Comparison of ENCODE assay signal across 13 cellular contexts in the genomic region with DNA sequence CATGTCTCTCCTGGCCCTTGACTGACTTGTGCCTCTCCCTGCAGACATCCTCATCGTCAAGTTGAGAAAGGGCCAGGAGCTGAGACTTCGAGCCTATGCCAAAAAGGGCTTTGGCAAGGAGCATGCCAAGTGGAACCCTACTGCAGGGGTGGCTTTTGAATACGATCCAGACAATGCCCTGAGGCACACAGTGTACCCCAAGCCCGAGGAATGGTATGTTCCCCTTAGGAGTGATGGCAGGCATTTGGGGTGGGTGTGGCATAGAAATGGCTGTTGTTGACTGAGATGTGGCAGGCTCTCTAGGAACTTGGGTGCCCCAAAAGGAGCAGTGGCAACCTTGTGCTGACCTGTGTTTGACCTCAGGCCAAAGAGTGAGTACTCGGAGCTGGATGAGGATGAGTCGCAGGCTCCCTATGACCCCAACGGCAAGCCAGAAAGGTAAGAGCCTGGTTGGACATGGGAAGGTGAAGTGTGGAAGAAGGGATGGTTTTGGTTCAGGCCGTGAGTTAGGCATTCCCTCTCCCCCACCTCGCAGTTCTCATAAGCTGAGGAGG. TPM values are rescaled to one million over a fixed set of nuclear protein-coding genes. Genes with fewer than 3 reads are reported as not detected.
DNase-seq lines count a peak whose midpoint lies in the region; ATAC-seq, FAIRE-seq and TF ChIP-seq lines count a peak whose summit lies in the region.
"Had no signal": no experiment of that assay in that cellular context is flagged by ENCODE, and none has a peak within 500 bp of the region (broad histone marks: within the 10 kb centered on the region; RNA-seq: fewer than 3 reads in every experiment).

No MANE protein-coding gene starts in this region.

- POLR2A ChIA-PET in A549 (lab: Yijun Ruan, JAX) = interaction anchor here (1.2 to 3.0 kb wide), 2 partner anchors 8 to 23 kb away, joined by 3 to 25 read pairs; a partner anchor contains a TSS

- WGBS in A549 (ENCODE audit: missing lambda C conversion rate) = 59% methylated on average over 9 of the region's 9 CpGs
- WGBS in right lobe of liver (ENCODE audit: insufficient coverage, low coverage, low lambda C conversion rate, missing lambda C conversion rate) = 96% methylated on average over 7 of the region's 9 CpGs

- DNase-seq in A549 (ENCODE audit: low read depth in 1 of 2, low spot score in 1 of 2) (peak in 1 of 2 experiments; percentile 49), right lobe of liver (no peak), COLO668 (lab: John Stamatoyannopoulos, UW; ENCODE audit: unreplicated experiment) (no peak)
- no peak for DNase-seq in stimulated activated CD4-positive, alpha-beta T cell treated with anti-CD3 and anti-CD28 coated beads, Interleukin-4, amount 100 ng/mL, for 4 hours
- DNase-seq: activated naive CD4-positive, alpha-beta T cell treated with Interleukin-2 at 50 U/mL for 16 hours; GF-D8; NCI-H1105; NCI-H2171; RPMI8226 had no signal

- H3K9me3 ChIP-seq in A549 (no peaks in the 10 kb centered on the region), right lobe of liver (no peaks in the 10 kb centered on the region)

- CTCF ChIA-PET in A549 (lab: Yijun Ruan, JAX) = interaction anchor here (1.4 to 3.1 kb wide), 8 partner anchors 8 to 52 kb away, joined by 3 to 24 read pairs (median 4); a partner anchor contains a TSS

- H3K4me3 ChIP-seq in A549 (peak overlapping the region; percentile 26; the same call in 1 of the 3 replicates), right lobe of liver (no peak overlapping the region)

- TF ChIP-seq RAD21 in A549 (conservative IDR thresholded peaks at IDR 0.05 in 1 of 2, IDR thresholded peaks at IDR 0.05 in 1 of 2) = no peak

- H3K36me3 Mint-ChIP-seq in activated T-helper 17 cell treated with anti-CD3 and anti-CD28 coated beads, Interleukin-2, amount 50 U/mL, for 72 hours (ENCODE audit: low read depth) = peaks cover 73% of the 10 kb centered on the region

- no peak for TF ChIP-seq POLR2A in A549 (IDR thresholded peaks at IDR 0.05; ENCODE audit: low read length)
- TF ChIP-seq POLR2A in right lobe of liver (IDR thresholded peaks at IDR 0.05) = no peak

- H3K27me3 ChIP-seq in right lobe of liver = no peaks in the 10 kb centered on the region

- TF ChIP-seq EP300 in A549 (IDR thresholded peaks at IDR 0.05) = no peak

- H3K9me3 Mint-ChIP-seq in activated T-helper 17 cell treated with anti-CD3 and anti-CD28 coated beads, Interleukin-2, amount 50 U/mL, for 72 hours = no peaks in the 10 kb centered on the region
- H3K9me3 Mint-ChIP-seq: brain; naive thymus-derived CD4-positive, alpha-beta T cell had no signal

- H3K36me3 ChIP-seq in right lobe of liver = peaks cover 0 to 69% (median 38%) of the 10 kb centered on the region in 4 donors

- H3K27ac ChIP-seq in A549 = peak overlapping the region; percentile 96 to 98
- H3K27ac ChIP-seq in right lobe of liver = peak overlapping the region in 2 of 3 donors; percentile 48 to 84

- no peaks in the 10 kb centered on the region for H3K27me3 Mint-ChIP-seq in activated T-helper 17 cell treated with anti-CD3 and anti-CD28 coated beads, Interleukin-2, amount 50 U/mL, for 72 hours
- H3K27me3 Mint-ChIP-seq: brain; naive thymus-derived CD4-positive, alpha-beta T cell had no signal

- H3K4me1 ChIP-seq in A549 = peaks cover 93% of the 10 kb centered on the region
- H3K4me1 ChIP-seq in right lobe of liver = peaks cover 0 to 38% (median 21%) of the 10 kb centered on the region in 4 donors

- H3K4me2 ChIP-seq in A549 = peak overlapping the region; percentile 87

- ATAC-seq in A549 = no peak
- ATAC-seq in activated T-helper 17 cell treated with anti-CD3 and anti-CD28 coated beads, Interleukin-2, amount 50 U/mL, for 72 hours (replicated peaks) = no peak
- no peak for ATAC-seq in right lobe of liver
- ATAC-seq in HG02678 (IDR thresholded peaks at IDR 0.05; ENCODE audit: unreplicated experiment) = no peak
- ATAC-seq: naive thymus-derived CD4-positive, alpha-beta T cell had no signal

- no peak overlapping the region for H3K4me3 Mint-ChIP-seq in activated T-helper 17 cell treated with anti-CD3 and anti-CD28 coated beads, Interleukin-2, amount 50 U/mL, for 72 hours
- H3K4me3 Mint-ChIP-seq: brain; naive thymus-derived CD4-positive, alpha-beta T cell had no signal

- TF ChIP-seq CTCF in A549 (IDR thresholded peaks at IDR 0.05) (no peak), right lobe of liver (IDR thresholded peaks at IDR 0.05) (no peak)

- FAIRE-seq in A549 (lab: Jason Lieb, UNC) = no peak

- intact Hi-C loops in right lobe of liver (cut with DNase I) = loop anchor here in 1 of 2 donors (10.0 kb wide), 1 partner anchor 45 kb away; no protein-coding TSS in a partner anchor

- peak overlapping the region; percentile 17 for H3K27ac Mint-ChIP-seq in activated T-helper 17 cell treated with anti-CD3 and anti-CD28 coated beads, Interleukin-2, amount 50 U/mL, for 72 hours
- H3K27ac Mint-ChIP-seq: naive thymus-derived CD4-positive, alpha-beta T cell had no signal

- H3K4me1 Mint-ChIP-seq in activated T-helper 17 cell treated with anti-CD3 and anti-CD28 coated beads, Interleukin-2, amount 50 U/mL, for 72 hours = peaks cover 8% of the 10 kb centered on the region

TF ChIP-seq in A549, 52 proteins besides CTCF, POLR2A, EP300 and RAD21:
- TF ChIP-seq, protein P1, sequence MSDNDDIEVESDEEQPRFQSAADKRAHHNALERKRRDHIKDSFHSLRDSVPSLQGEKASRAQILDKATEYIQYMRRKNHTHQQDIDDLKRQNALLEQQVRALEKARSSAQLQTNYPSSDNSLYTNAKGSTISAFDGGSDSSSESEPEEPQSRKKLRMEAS (IDR thresholded peaks at IDR 0.05) = 0 out of 2 replicates have a peak, but pooled peaks have one; percentile 18
- TF ChIP-seq RCOR1 (IDR thresholded peaks at IDR 0.05; ENCODE audit: low read depth, low read length) = no peak

RNA-seq across cellular contexts. Expression of a gene that starts 7.5 kb away (rescaled TPM):
- polyA plus RNA-seq in A549 (2011; rRNA removed) (229 and 259 TPM in 2 replicates), A549 (2017; fragmentation: RNase III; extraction: RNeasy Plus Mini Kit Qiagen cat#74134 plus additional on column Dnase treatment) (141 to 148 TPM (median 146 TPM) in 3 replicates)
- polyA plus RNA-seq in A549 (2012; cell fraction: cytosol; rRNA removed) = 181 and 221 TPM in 2 replicates
- polyA plus RNA-seq in A549 (2012; cell fraction: nucleus; rRNA removed) = 135 and 142 TPM in 2 replicates
- 327 and 401 TPM in 2 replicates for polyA minus RNA-seq in A549 (2011; rRNA and poly(A)+ RNA removed)
- total RNA-seq in activated T-helper 17 cell treated with anti-CD3 and anti-CD28 coated beads, Interleukin-2, amount 50 U/mL, for 72 hours = 10 to 100 TPM; 71.3 to 86.2 TPM
- 10 to 100 TPM; 27.7 to 70.2 (median 35.4) TPM for total RNA-seq in right lobe of liver

RNA-seq across cellular contexts. Expression of a gene that starts 16.3 kb away (rescaled TPM):
- polyA plus RNA-seq in A549 (2011; rRNA removed) = 85.4 and 93.2 TPM in 2 replicates
- 76.5 and 94.3 TPM in 2 replicates for polyA plus RNA-seq in A549 (2012; cell fraction: cytosol; rRNA removed)
- polyA plus RNA-seq in A549 (2012; cell fraction: nucleus; rRNA removed) = 99.2 and 102 TPM in 2 replicates
- 51.9 to 70.3 TPM (median 65.2 TPM) in 3 replicates for polyA plus RNA-seq in A549 (2017; fragmentation: RNase III; extraction: RNeasy Plus Mini Kit Qiagen cat#74134 plus additional on column Dnase treatment)
- 103 and 109 TPM in 2 replicates for polyA minus RNA-seq in A549 (2011; rRNA and poly(A)+ RNA removed)
- total RNA-seq in activated T-helper 17 cell treated with anti-CD3 and anti-CD28 coated beads, Interleukin-2, amount 50 U/mL, for 72 hours = 10 to 100 TPM in 1 of 2 donors, 1 to 10 TPM in 1; 6.4 to 16.8 TPM
- 10 to 100 TPM; 20.0 to 62.1 (median 36.7) TPM for total RNA-seq in right lobe of liver

RNA-seq across cellular contexts. Expression of a gene that starts 22.7 kb away (rescaled TPM):
- polyA plus RNA-seq in A549 (2011; rRNA removed) (109 and 130 TPM in 2 replicates), A549 (2017; fragmentation: RNase III; extraction: RNeasy Plus Mini Kit Qiagen cat#74134 plus additional on column Dnase treatment) (46.2 to 48.0 TPM (median 47.2 TPM) in 3 replicates)
- polyA plus RNA-seq in A549 (2012; cell fraction: cytosol; rRNA removed) = 91.1 and 99.7 TPM in 2 replicates
- polyA plus RNA-seq in A549 (2012; cell fraction: nucleus; rRNA removed) = 90.2 and 108 TPM in 2 replicates
- 81.0 and 97.4 TPM in 2 replicates for polyA minus RNA-seq in A549 (2011; rRNA and poly(A)+ RNA removed)
- 10 to 100 TPM; 28.2 to 36.4 TPM for total RNA-seq in activated T-helper 17 cell treated with anti-CD3 and anti-CD28 coated beads, Interleukin-2, amount 50 U/mL, for 72 hours
- 10 to 100 TPM; 43.2 to 81.4 (median 55.3) TPM for total RNA-seq in right lobe of liver

RNA-seq across cellular contexts. Expression of a gene that starts 22.8 kb away (rescaled TPM):
- 101 and 114 TPM in 2 replicates for polyA plus RNA-seq in A549 (2011; rRNA removed)
- 66.5 and 75.6 TPM in 2 replicates for polyA plus RNA-seq in A549 (2012; cell fraction: cytosol; rRNA removed)
- polyA plus RNA-seq in A549 (2012; cell fraction: nucleus; rRNA removed) = 49.6 and 75.2 TPM in 2 replicates
- 69.1 to 75.0 TPM (median 71.5 TPM) in 3 replicates for polyA plus RNA-seq in A549 (2017; fragmentation: RNase III; extraction: RNeasy Plus Mini Kit Qiagen cat#74134 plus additional on column Dnase treatment)
- polyA minus RNA-seq in A549 (2011; rRNA and poly(A)+ RNA removed) = 49.6 and 60.0 TPM in 2 replicates
- 10 to 100 TPM; 30.8 to 52.8 TPM for total RNA-seq in activated T-helper 17 cell treated with anti-CD3 and anti-CD28 coated beads, Interleukin-2, amount 50 U/mL, for 72 hours
- total RNA-seq in right lobe of liver = 10 to 100 TPM; 23.3 to 27.4 (median 23.9) TPM
